ENCODE assay signal across 8 cellular contexts in the genomic region with DNA sequence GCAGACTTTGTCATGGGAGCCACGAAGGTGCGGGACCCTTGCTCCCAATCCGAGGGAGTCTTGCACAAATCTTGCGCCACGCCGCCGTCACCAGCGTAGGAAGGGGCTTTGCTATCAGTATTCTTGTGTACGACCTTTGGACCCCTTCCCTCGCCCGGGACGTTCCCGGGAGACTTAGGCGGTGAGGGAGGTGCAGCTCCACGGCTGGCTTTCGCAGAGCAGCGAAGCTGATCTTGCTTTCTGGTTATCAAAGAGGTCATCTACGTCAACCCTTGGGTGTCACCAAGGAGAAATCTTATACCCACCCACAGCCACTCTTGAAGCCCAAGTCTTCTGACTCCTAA. TPM values are rescaled to one million over a fixed set of nuclear protein-coding genes. Genes with fewer than 3 reads are reported as not detected.
DNase-seq lines count a peak whose midpoint lies in the region; ATAC-seq and TF ChIP-seq lines count a peak whose summit lies in the region.

No MANE protein-coding gene starts in this region.

- H3K9me3 Mint-ChIP-seq in neural progenitor cell, result no peaks in the 10 kb centered on the region

- peaks cover 25% of the 10 kb centered on the region for H4K20me1 ChIP-seq in neural progenitor cell (ENCODE audit: low read depth)

- ATAC-seq in RWPE2 (ENCODE audit: low read depth), result no peak

- H3K27ac Mint-ChIP-seq in neural progenitor cell, result peak overlapping the region; percentile 93

- H3K4me1 ChIP-seq in RWPE2 (ENCODE audit: insufficient read depth, poor library complexity, severe bottlenecking) (peaks cover 33% of the 10 kb centered on the region), neural progenitor cell (peaks cover 6% of the 10 kb centered on the region)

- H3K4me3 Mint-ChIP-seq in neural progenitor cell, result peak overlapping the region; percentile 94

- H3F3A ChIP-seq in neural progenitor cell (ENCODE audit: low read depth), result peaks cover 30% of the 10 kb centered on the region

- TF ChIP-seq CTCF in RWPE2 (IDR thresholded peaks at IDR 0.05; ENCODE audit: poor library complexity, severe bottlenecking), result no peak
- TF ChIP-seq CTCF in epithelial cell of proximal tubule (conservative IDR thresholded peaks at IDR 0.05; ENCODE audit: low read depth, low read length), result no peak
- TF ChIP-seq CTCF in neural progenitor cell (IDR thresholded peaks at IDR 0.05), result no peak

- H3K4me3 ChIP-seq in RWPE2 (ENCODE audit: severe bottlenecking) (peak overlapping the region; percentile 60), epithelial cell of proximal tubule (ENCODE audit: low read depth, low read length) (peak overlapping the region; percentile 89), neural progenitor cell (peak overlapping the region; percentile 75)

- peaks cover 51% of the 10 kb centered on the region for H3K79me2 ChIP-seq in neural progenitor cell (ENCODE audit: low read depth)

- H3K27me3 ChIP-seq in RWPE2 (ENCODE audit: insufficient read depth, poor library complexity, severe bottlenecking) (no peaks in the 10 kb centered on the region), neural progenitor cell (no peaks in the 10 kb centered on the region)

- H3K9me3 ChIP-seq in RWPE2 (ENCODE audit: severe bottlenecking) (no peaks in the 10 kb centered on the region), neural progenitor cell (ENCODE audit: low read depth) (no peaks in the 10 kb centered on the region)

- peaks cover 5% of the 10 kb centered on the region for H3K27me3 Mint-ChIP-seq in neural progenitor cell (ENCODE audit: insufficient read depth, low read depth)

- H3K4me2 ChIP-seq in neural progenitor cell, result peak overlapping the region; percentile 83

- peak; percentile 53 for DNase-seq in NCI-H146 (lab: John Stamatoyannopoulos, UW)
- DNase-seq in NCI-H146 treated with DMSO at 0.1 percent for 48 hours (lab: John Stamatoyannopoulos, UW; ENCODE audit: unreplicated experiment), result no peak
- DNase-seq in RWPE2 (ENCODE audit: low spot score), result no peak
- no peak for DNase-seq in epithelial cell of proximal tubule (ENCODE audit: low read depth)
- peak; percentile 79 for DNase-seq in neural progenitor cell (ENCODE audit: low spot score)
- no peak for DNase-seq in DMS114 treated with DMSO at 0.1 percent for 48 hours (lab: John Stamatoyannopoulos, UW; ENCODE audit: unreplicated experiment)
- DNase-seq in activated effector memory CD4-positive, alpha-beta T cell treated with anti-CD3 and anti-CD28 coated beads, Interleukin-2, amount 50 U/mL, for 16 hours, result no peak
- no peak for DNase-seq in ACHN

- H3K27ac ChIP-seq in RWPE2 (ENCODE audit: poor library complexity, severe bottlenecking), result peak overlapping the region; percentile 98
- H3K27ac ChIP-seq in neural progenitor cell, result no peak overlapping the region

- peaks cover 4% of the 10 kb centered on the region for H3K36me3 Mint-ChIP-seq in neural progenitor cell

- H3K36me3 ChIP-seq in RWPE2 (ENCODE audit: low read depth) (peaks cover 15% of the 10 kb centered on the region), neural progenitor cell (no peaks in the 10 kb centered on the region)

- in situ Hi-C loops in ACHN (cut with HindIII; ENCODE audit: low pct_ligation_motif_present, low pct_unique_long_range_greater_than_20kb, low sequenced_read_pairs), result no loop called here

- H3K4me1 Mint-ChIP-seq in neural progenitor cell, result peaks cover 22% of the 10 kb centered on the region

- H3K9ac ChIP-seq in neural progenitor cell, result peak overlapping the region; percentile 49

- H2AFZ ChIP-seq in neural progenitor cell (replicated peaks), result peak overlapping the region; percentile 75

RNA-seq across cellular contexts. Expression of a gene that starts 0.6 kb away (rescaled TPM):
- total RNA-seq in epithelial cell of proximal tubule, result 57.7 and 95.3 TPM in 2 replicates
- total RNA-seq in neural progenitor cell (ENCODE audit: low replicate concordance), result 41.9 and 96.4 TPM in 2 replicates

RNA-seq across cellular contexts. Expression of a gene that starts 11.8 kb away (rescaled TPM):
- total RNA-seq in epithelial cell of proximal tubule (83.3 and 116 TPM in 2 replicates), neural progenitor cell (ENCODE audit: low replicate concordance) (61.4 and 61.9 TPM in 2 replicates)

RNA-seq across cellular contexts. Expression of a gene that starts 34.0 kb away (rescaled TPM):
- 208 and 218 TPM in 2 replicates for total RNA-seq in epithelial cell of proximal tubule
- total RNA-seq in neural progenitor cell (ENCODE audit: low replicate concordance), result 23.6 and 83.6 TPM in 2 replicates

RNA-seq across cellular contexts. Expression of a gene that starts 41.9 kb away (rescaled TPM):
- total RNA-seq in epithelial cell of proximal tubule (400 and 402 TPM in 2 replicates), neural progenitor cell (ENCODE audit: low replicate concordance) (38.0 and 177 TPM in 2 replicates)

RNA-seq across cellular contexts. Expression of a gene that starts 52.9 kb away (rescaled TPM):
- not detected in 2 replicates for total RNA-seq in epithelial cell of proximal tubule
- 0.31 TPM in 1 of 2 replicates, not detected in the other for total RNA-seq in neural progenitor cell (ENCODE audit: low replicate concordance)

Comparison
In these comparisons a context has a peak if more than half of its experiments do, and no peak if none do; other contexts are left out.
1. DNase-seq: peak in NCI-H146 (single experiment) and neural progenitor cell (single experiment); none in NCI-H146 treated with DMSO at 0.1 percent for 48 hours (single experiment), RWPE2 (single experiment), epithelial cell of proximal tubule (single experiment), DMS114 treated with DMSO at 0.1 percent for 48 hours (single experiment), activated effector memory CD4-positive, alpha-beta T cell treated with anti-CD3 and anti-CD28 coated beads, Interleukin-2, amount 50 U/mL, for 16 hours (single experiment) and ACHN (single experiment).
2. Peak in every context shown above with its lines, with median percentiles within 50 percentile points of each other: H3K4me3 ChIP-seq.